8 cellular contexts compared by ENCODE assay signal in genomic region chr2:130155956-130156623, GRCh38. TPM values are rescaled to one million over a fixed set of nuclear protein-coding genes. Genes with fewer than 3 reads are reported as not detected.
A peak's percentile ranks its signal among the peaks of the same experiment; 100 is the strongest.
DNase-seq lines count a peak whose midpoint lies in the region; ATAC-seq and TF ChIP-seq lines count a peak whose summit lies in the region.
"Not testable (repeated sequence)": the region's sequence is repeated elsewhere in the genome, so short reads cannot be mapped to it uniquely, and the experiment has no call there.

No MANE protein-coding gene starts in this region.

- not testable (repeated sequence) for H3K9me3 Mint-ChIP-seq in activated T-cell treated with anti-CD3 and anti-CD28 coated beads, Interleukin-2, amount 50 U/mL, for 72 hours

- H3K79me2 ChIP-seq in OCI-LY7 (ENCODE audit: insufficient read depth, low read depth, low read length); fibroblast of lung (ENCODE audit: control insufficient read depth, insufficient read depth, low read length): not testable (repeated sequence)

- not testable (repeated sequence) for H3K9me2 ChIP-seq in OCI-LY7 (ENCODE audit: insufficient read depth, low read length)

- H3K36me3 ChIP-seq in BLaER1 treated with 17β-estradiol and CSF1 and Interleukin-3, amounts not matched to agents 10 nM and 100 nM, result peaks cover 34 to 72% (median 52%) of the 10 kb centered on the region in 11 experiments
- peaks cover 38% of the 10 kb centered on the region for H3K36me3 ChIP-seq in OCI-LY7 (ENCODE audit: insufficient read depth, low read length)
- not testable (repeated sequence) for H3K36me3 ChIP-seq in fibroblast of lung (ENCODE audit: control insufficient read depth, insufficient read depth, low read length)

- CTCF ChIA-PET in OCI-LY7 (lab: Charles Lee; ENCODE audit: unreplicated experiment), result not testable (repeated sequence)

- BruUV-seq in OCI-LY7 (replicated peaks; lab: Mats Ljungman, UMichigan), result not testable (repeated sequence)

- TF ChIP-seq CTCF in GM20000 (IDR thresholded peaks at IDR 0.05; ENCODE audit: extremely low read depth, missing control alignments) (peak; percentile 53), OCI-LY7 (conservative IDR thresholded peaks at IDR 0.05; ENCODE audit: low read length) (peak; percentile 72), fibroblast of lung (conservative IDR thresholded peaks at IDR 0.05 in 1 of 2, IDR thresholded peaks at IDR 0.05 in 1 of 2; ENCODE audit: low read depth in 1 of 2, low read length in 2 of 2) (peak; percentile 28 to 52)

- POLR2A ChIA-PET in OCI-LY7 (lab: Charles Lee), result interaction anchor here (0.6 kb wide), 1 partner anchor 10 kb away, joined by 3 read pairs; no protein-coding TSS in a partner anchor

- H3K4me1 Mint-ChIP-seq in activated T-cell treated with anti-CD3 and anti-CD28 coated beads, Interleukin-2, amount 50 U/mL, for 72 hours (ENCODE audit: low read depth), result not testable (repeated sequence)

- peak overlapping the region; percentile 67 to 92 (median 86); a peak in 18 of 22 replicates for H3K4me2 ChIP-seq in BLaER1 treated with 17β-estradiol and CSF1 and Interleukin-3, amounts not matched to agents 10 nM and 100 nM
- H3K4me2 ChIP-seq in OCI-LY7 (ENCODE audit: low read length); fibroblast of lung (ENCODE audit: extremely low read depth, insufficient read depth, low read length): not testable (repeated sequence)

- not testable (repeated sequence) for H3K36me3 Mint-ChIP-seq in activated T-cell treated with anti-CD3 and anti-CD28 coated beads, Interleukin-2, amount 50 U/mL, for 72 hours (ENCODE audit: insufficient read depth in 2 of 2)

- not testable (repeated sequence) for H3K4me3 Mint-ChIP-seq in activated T-cell treated with anti-CD3 and anti-CD28 coated beads, Interleukin-2, amount 50 U/mL, for 72 hours

- H3K9me3 ChIP-seq in BLaER1 treated with 17β-estradiol and CSF1 and Interleukin-3, amounts not matched to agents 10 nM and 100 nM (replicated peaks in 1 of 11); OCI-LY7 (ENCODE audit: low read length); fibroblast of lung (ENCODE audit: control insufficient read depth, insufficient read depth, low read depth, low read length): not testable (repeated sequence)

- H4K20me1 ChIP-seq in BLaER1 treated with 17β-estradiol and CSF1 and Interleukin-3, amounts not matched to agents 10 nM and 100 nM, result peaks cover 0 to 55% (median 31%) of the 10 kb centered on the region in 11 experiments; a peak in 18 of 22 replicates
- not testable (repeated sequence) for H4K20me1 ChIP-seq in OCI-LY7 (ENCODE audit: insufficient read depth, low read length); fibroblast of lung (ENCODE audit: control insufficient read depth, extremely low read depth, insufficient read depth, low read length)

- H3K27ac Mint-ChIP-seq in activated T-cell treated with anti-CD3 and anti-CD28 coated beads, Interleukin-2, amount 50 U/mL, for 72 hours, result not testable (repeated sequence)

- intact Hi-C loops in OCI-LY7 (cut with micrococcal nuclease; ENCODE audit: unreplicated experiment), result loop anchor here (2.0 kb wide), 1 partner anchor 177 kb away; no protein-coding TSS in a partner anchor
- intact Hi-C loops in sciatic nerve (cut with DNase I), result not testable (repeated sequence)

- ATAC-seq in activated T-cell treated with anti-CD3 and anti-CD28 coated beads, Interleukin-2, amount 50 U/mL, for 72 hours (replicated peaks in 1 of 2), result peak in 1 of 2 donors; percentile 23
- peak; percentile 90 for ATAC-seq in left lobe of liver
- not testable (repeated sequence) for ATAC-seq in sciatic nerve

- not testable (repeated sequence) for H3K27me3 Mint-ChIP-seq in activated T-cell treated with anti-CD3 and anti-CD28 coated beads, Interleukin-2, amount 50 U/mL, for 72 hours (ENCODE audit: low read depth)

- not testable (repeated sequence) for H2AFZ ChIP-seq in OCI-LY7 (ENCODE audit: low read length); fibroblast of lung (ENCODE audit: low read length)

- peaks cover 35 to 54% (median 48%) of the 10 kb centered on the region in 10 experiments for H3K4me1 ChIP-seq in BLaER1 treated with 17β-estradiol and CSF1 and Interleukin-3, amounts not matched to agents 10 nM and 100 nM
- peaks cover 15% of the 10 kb centered on the region for H3K4me1 ChIP-seq in OCI-LY7 (ENCODE audit: insufficient read depth, low read length, poor library complexity, severe bottlenecking)
- not testable (repeated sequence) for H3K4me1 ChIP-seq in fibroblast of lung (ENCODE audit: control insufficient read depth, extremely low read depth, insufficient read depth, low read length)

- H3K27ac ChIP-seq in BLaER1 treated with 17β-estradiol and CSF1 and Interleukin-3, amounts not matched to agents 10 nM and 100 nM, result peak overlapping the region in 6 of 11 experiments; percentile 7 to 90 (median 83); a peak in 8 of 22 replicates
- not testable (repeated sequence) for H3K27ac ChIP-seq in OCI-LY7 (ENCODE audit: low read depth, low read length, poor library complexity, severe bottlenecking); fibroblast of lung (ENCODE audit: insufficient read depth, low read length)

- peak overlapping the region in 3 of 11 experiments; percentile 59 to 78 (median 67); a peak in 4 of 22 replicates for H3K9ac ChIP-seq in BLaER1 treated with 17β-estradiol and CSF1 and Interleukin-3, amounts not matched to agents 10 nM and 100 nM
- H3K9ac ChIP-seq in fibroblast of lung (ENCODE audit: insufficient read depth, low read length), result not testable (repeated sequence)

- not testable (repeated sequence) for H3K27me3 ChIP-seq in BLaER1 treated with 17β-estradiol and CSF1 and Interleukin-3, amounts not matched to agents 10 nM and 100 nM; fibroblast of lung (ENCODE audit: control insufficient read depth, insufficient read depth, low read length)

- peak; percentile 44 for DNase-seq in GM20000 (ENCODE audit: low spot score)
- peak; percentile 19 for DNase-seq in NCI-H1092 treated with DMSO at 0.1 percent for 48 hours (lab: John Stamatoyannopoulos, UW)
- peak; percentile 56 for DNase-seq in OCI-LY7 (ENCODE audit: low spot score)
- DNase-seq in activated T-cell treated with anti-CD3 and anti-CD28 coated beads, Interleukin-2, amount 50 U/mL, for 72 hours, result peak; percentile 15 to 17
- peak; percentile 40 to 47 for DNase-seq in fibroblast of lung (ENCODE audit: low read depth in 2 of 2)
- DNase-seq in left lobe of liver (ENCODE audit: low spot score), result peak; percentile 72
- DNase-seq in sciatic nerve (ENCODE audit: low spot score), result peak; percentile 48

- not testable (repeated sequence) for H3K4me3 ChIP-seq in BLaER1 treated with 17β-estradiol and CSF1 and Interleukin-3, amounts not matched to agents 10 nM and 100 nM; OCI-LY7 (ENCODE audit: low read depth, low read length, poor library complexity, severe bottlenecking); fibroblast of lung (replicated peaks in 1 of 4; ENCODE audit: control extremely low read depth in 1 of 4, insufficient read depth in 1 of 4, low read depth in 3 of 4, low read length in 4 of 4)

RNA-seq across cellular contexts. Expression of gene CCDC74B, which starts 11.2 kb away (rescaled TPM):
- 2.4 and 2.6 TPM in 2 replicates for total RNA-seq in OCI-LY7 (2014; rRNA removed; shearing (Covaris generic))
- total RNA-seq in OCI-LY7 (2022) (2.6 and 4.2 TPM in 2 replicates), fibroblast of lung (2.0 and 3.1 TPM in 2 replicates), left lobe of liver (not detected), sciatic nerve (7.5 TPM)
- 1 to 10 TPM in 1 of 2 donors, under 1 TPM in 1; 0.99 to 2.2 TPM for total RNA-seq in activated T-cell treated with anti-CD3 and anti-CD28 coated beads, Interleukin-2, amount 50 U/mL, for 72 hours
- polyA plus RNA-seq in fibroblast of lung, result 1.8 and 2.1 TPM in 2 replicates
- 1.5 and 2.0 TPM in 2 replicates for polyA plus RNA-seq in fibroblast of lung (2012)
- polyA minus RNA-seq in fibroblast of lung (ENCODE audit: low replicate concordance), result 1.4 and 2.4 TPM in 2 replicates

RNA-seq across cellular contexts. Expression of gene SMPD4, which starts 25.3 kb away (rescaled TPM):
- total RNA-seq in OCI-LY7 (2014; rRNA removed; shearing (Covaris generic)), result 52.0 and 61.9 TPM in 2 replicates
- total RNA-seq in OCI-LY7 (2022) (93.8 and 95.1 TPM in 2 replicates), fibroblast of lung (7.7 and 11.2 TPM in 2 replicates), left lobe of liver (27.8 TPM), sciatic nerve (40.4 TPM)
- 10 to 100 TPM; 68.1 to 78.8 TPM for total RNA-seq in activated T-cell treated with anti-CD3 and anti-CD28 coated beads, Interleukin-2, amount 50 U/mL, for 72 hours
- polyA plus RNA-seq in fibroblast of lung, result 22.3 and 41.3 TPM in 2 replicates
- 30.3 and 45.8 TPM in 2 replicates for polyA plus RNA-seq in fibroblast of lung (2012)
- 56.4 and 96.8 TPM in 2 replicates for polyA minus RNA-seq in fibroblast of lung (ENCODE audit: low replicate concordance)

RNA-seq across cellular contexts. Expression of gene MZT2B, which starts 26.0 kb away (rescaled TPM):
- total RNA-seq in OCI-LY7 (2014; rRNA removed; shearing (Covaris generic)), result 591 and 617 TPM in 2 replicates
- total RNA-seq in OCI-LY7 (2022) (474 and 494 TPM in 2 replicates), fibroblast of lung (134 and 254 TPM in 2 replicates), left lobe of liver (138 TPM), sciatic nerve (168 TPM)
- total RNA-seq in activated T-cell treated with anti-CD3 and anti-CD28 coated beads, Interleukin-2, amount 50 U/mL, for 72 hours, result 100 to 1,000 TPM; 324 to 329 TPM
- 47.7 and 54.0 TPM in 2 replicates for polyA plus RNA-seq in fibroblast of lung
- polyA plus RNA-seq in fibroblast of lung (2012), result 229 and 313 TPM in 2 replicates
- polyA minus RNA-seq in fibroblast of lung (ENCODE audit: low replicate concordance), result 5.1 and 11.6 TPM in 2 replicates

RNA-seq across cellular contexts. Expression of gene POTEF, which starts 27.1 kb away (rescaled TPM):
- total RNA-seq in OCI-LY7 (2014; rRNA removed; shearing (Covaris generic)), result not detected in 2 replicates
- total RNA-seq in OCI-LY7 (2022), result not detected in 2 replicates
- not detected for total RNA-seq in activated T-cell treated with anti-CD3 and anti-CD28 coated beads, Interleukin-2, amount 50 U/mL, for 72 hours
- total RNA-seq in fibroblast of lung, result not detected in 2 replicates
- not detected in 2 replicates for polyA plus RNA-seq in fibroblast of lung
- polyA plus RNA-seq in fibroblast of lung (2012), result not detected in 2 replicates
- polyA minus RNA-seq in fibroblast of lung (ENCODE audit: low replicate concordance), result not detected in 2 replicates
- total RNA-seq in left lobe of liver, result not detected
- total RNA-seq in sciatic nerve, result 2.0 TPM

RNA-seq across cellular contexts. Expression of gene TUBA3E, which starts 42.1 kb away (rescaled TPM):
- not detected in 2 replicates for total RNA-seq in OCI-LY7 (2014; rRNA removed; shearing (Covaris generic))
- not detected in 2 replicates for total RNA-seq in OCI-LY7 (2022)
- not detected for total RNA-seq in activated T-cell treated with anti-CD3 and anti-CD28 coated beads, Interleukin-2, amount 50 U/mL, for 72 hours
- not detected in 2 replicates for total RNA-seq in fibroblast of lung
- polyA plus RNA-seq in fibroblast of lung, result not detected in 2 replicates
- polyA plus RNA-seq in fibroblast of lung (2012), result not detected in 2 replicates
- polyA minus RNA-seq in fibroblast of lung (ENCODE audit: low replicate concordance), result not detected in 2 replicates
- total RNA-seq in left lobe of liver, result not detected
- not detected for total RNA-seq in sciatic nerve

Comparison
In these comparisons a context has a peak if more than half of its experiments do, and no peak if none do; other contexts are left out.
1. DNase-seq: peak in every context shown above with its lines; median percentile 72 in left lobe of liver; 56 in OCI-LY7; 48 in sciatic nerve; 44 in GM20000; 44 in fibroblast of lung; 19 in NCI-H1092 treated with DMSO at 0.1 percent for 48 hours; 16 in activated T-cell treated with anti-CD3 and anti-CD28 coated beads, Interleukin-2, amount 50 U/mL, for 72 hours.